In genomic region chr9:137176302-137177182, GRCh38 we compare ENCODE assay signal across 1 cellular context.
TF ChIP-seq lines count a peak whose summit lies in the region.

No MANE protein-coding gene starts in this region.

TF ChIP-seq in K562, 482 proteins besides CTCF, POLR2A, EP300 and RAD21 (continues in another document):
- peak; percentile 12; the same call in 1 of the 2 replicates for TF ChIP-seq POLR2AphosphoS5 (IDR thresholded peaks at IDR 0.05; ENCODE audit: control insufficient read depth, insufficient read depth, low read depth, low read length)
- peak in 1 of 2 experiments; percentile 49; a peak in 1 of 4 replicates for TF ChIP-seq RCOR1 (IDR thresholded peaks at IDR 0.05; ENCODE audit: borderline replicate concordance in 1 of 2, low read depth in 2 of 2, low read length in 2 of 2)
- no peak for TF ChIP-seq BDP1 (IDR thresholded peaks at IDR 0.05; ENCODE audit: insufficient read depth, insufficient read length)
- no peak for TF ChIP-seq CC2D1A (IDR thresholded peaks at IDR 0.05)
- TF ChIP-seq ZNF644 (tag; IDR thresholded peaks at IDR 0.05; ENCODE audit: low read depth): no peak
- no peak for TF ChIP-seq RUNX1 (IDR thresholded peaks at IDR 0.05; ENCODE audit: low read depth)
- TF ChIP-seq STAG1 (CRISPR knock-in tag; IDR thresholded peaks at IDR 0.05; ENCODE audit: borderline replicate concordance): 0 out of 2 replicates have a peak, but pooled peaks have one; percentile 8
- no peak for TF ChIP-seq JUNB (CRISPR knock-in tag; conservative IDR thresholded peaks at IDR 0.05)
- TF ChIP-seq ZBTB33 (CRISPR knock-in tag; IDR thresholded peaks at IDR 0.05): peak; percentile 46; the same call in 1 of the 2 replicates
- no peak for TF ChIP-seq ZNF217 (CRISPR knock-in tag; IDR thresholded peaks at IDR 0.05)
- peak; percentile 58; the same call in 1 of the 2 replicates for TF ChIP-seq TFAP4 (CRISPR knock-in tag; IDR thresholded peaks at IDR 0.05; ENCODE audit: borderline replicate concordance)
- 0 out of 3 replicates have a peak, but pooled peaks of 1 of the 2 experiments have one; percentile 28 for TF ChIP-seq CBX3 (IDR thresholded peaks at IDR 0.05; ENCODE audit: borderline replicate concordance in 1 of 2, low read length in 2 of 2)
- TF ChIP-seq SP1 (CRISPR knock-in tag; IDR thresholded peaks at IDR 0.05): peak; percentile 53; the same call in 1 of the 2 replicates
- TF ChIP-seq CREB1 (IDR thresholded peaks at IDR 0.05): no peak
- TF ChIP-seq CREB1 (CRISPR knock-in tag; IDR thresholded peaks at IDR 0.05): peak; percentile 44; the same call in 1 of the 2 replicates
- TF ChIP-seq LCOR (CRISPR knock-in tag; IDR thresholded peaks at IDR 0.05): 0 out of 2 replicates have a peak, but pooled peaks have one; percentile 45
- TF ChIP-seq PRPF4 (IDR thresholded peaks at IDR 0.05; ENCODE audit: insufficient read depth, low read depth, low read length, poor library complexity, severe bottlenecking): no peak
- TF ChIP-seq THRA (IDR thresholded peaks at IDR 0.05): no peak
- TF ChIP-seq KAT8 (IDR thresholded peaks at IDR 0.05; ENCODE audit: low read depth): no peak
- TF ChIP-seq TFE3 (CRISPR knock-in tag; IDR thresholded peaks at IDR 0.05): no peak
- TF ChIP-seq ZNF639 (CRISPR knock-in tag; conservative IDR thresholded peaks at IDR 0.05 in 1 of 2, IDR thresholded peaks at IDR 0.05 in 1 of 2): no peak
- TF ChIP-seq RNF219 (CRISPR knock-in tag; IDR thresholded peaks at IDR 0.05): no peak
- TF ChIP-seq UBTF (IDR thresholded peaks at IDR 0.05; ENCODE audit: borderline replicate concordance in 1 of 2, low read depth in 2 of 2, low read length in 2 of 2): peak in 1 of 2 experiments; percentile 54; a peak in 1 of 4 replicates
- no peak for TF ChIP-seq SMAD4 (CRISPR knock-in tag; conservative IDR thresholded peaks at IDR 0.05)
- TF ChIP-seq ZNF175 (CRISPR knock-in tag; IDR thresholded peaks at IDR 0.05; ENCODE audit: low read depth): no peak
- 0 out of 2 replicates have a peak, but pooled peaks have one; percentile 16 for TF ChIP-seq DEAF1 (CRISPR knock-in tag; IDR thresholded peaks at IDR 0.05)
- no peak for TF ChIP-seq CREB3 (tag; conservative IDR thresholded peaks at IDR 0.05; ENCODE audit: low read depth)
- 0 out of 2 replicates have a peak, but pooled peaks have one; percentile 32 for TF ChIP-seq RREB1 (CRISPR knock-in tag; IDR thresholded peaks at IDR 0.05)
- TF ChIP-seq CTBP1 (IDR thresholded peaks at IDR 0.05; ENCODE audit: borderline replicate concordance): peak; percentile 68
- no peak for TF ChIP-seq ZNF146 (CRISPR knock-in tag; IDR thresholded peaks at IDR 0.05; ENCODE audit: unreplicated experiment)
